ENCODE assay signal across 33 cellular contexts in genomic region chr5:92874790-92875189, GRCh38.
"Had no signal": no experiment of that assay in that cellular context is flagged by ENCODE, and none has a peak within 500 bp of the region (broad histone marks: within the 10 kb centered on the region; RNA-seq: fewer than 3 reads in every experiment).

No MANE protein-coding gene starts in this region.

- H3K4me3 Mint-ChIP-seq: activated CD4-positive, alpha-beta memory T cell treated with anti-CD3 and anti-CD28 coated beads for 36 hours; activated CD4-positive, alpha-beta T cell treated with anti-CD3 and anti-CD28 coated beads for 36 hours; activated CD4-positive, alpha-beta T cell treated with anti-CD3 and anti-CD28 coated beads, Interleukin-2, amount 10 ng/mL, durations not matched to agents 24 days and 14 days; activated CD8-positive, alpha-beta memory T cell treated with anti-CD3 and anti-CD28 coated beads, Interleukin-2, amount 10 ng/mL, durations not matched to agents 7 days and 5 days; activated CD8-positive, alpha-beta T cell treated with anti-CD3 and anti-CD28 coated beads, Interleukin-2, amount 10 ng/mL, durations not matched to agents 7 days and 5 days; activated naive CD4-positive, alpha-beta T cell treated with anti-CD3 and anti-CD28 coated beads, Interleukin-2, amount 10 ng/mL, durations not matched to agents 7 days and 5 days; activated naive CD8-positive, alpha-beta T cell treated with anti-CD3 and anti-CD28 coated beads, Interleukin-2, amount 10 ng/mL, durations not matched to agents 7 days and 5 days; activated T-cell treated with anti-CD3 and anti-CD28 coated beads, Interleukin-2, amount 50 U/mL, for 72 hours; central memory CD8-positive, alpha-beta T cell; dendritic cell treated with granulocyte-macrophage colony-stimulating factor and Interleukin-4, amounts not matched to agents 40 ng/mL and 50 ng/mL, for 4 days; endodermal cell had no signal

- DNase-seq: activated CD4-positive, alpha-beta memory T cell treated with anti-CD3 and anti-CD28 coated beads for 36 hours; activated CD4-positive, alpha-beta T cell treated with anti-CD3 and anti-CD28 coated beads for 36 hours; activated CD4-positive, alpha-beta T cell treated with anti-CD3 and anti-CD28 coated beads, Interleukin-2, amount 10 ng/mL, durations not matched to agents 24 days and 14 days; activated CD4-positive, CD25-positive, alpha-beta regulatory T cell; activated CD4-positive, CD25-positive, alpha-beta regulatory T cell treated with anti-CD3 and anti-CD28 coated beads, Interleukin-2, amount 50 U/mL, for 72 hours; activated CD8-positive, alpha-beta memory T cell treated with anti-CD3 and anti-CD28 coated beads, Interleukin-2, amount 10 ng/mL, durations not matched to agents 7 days and 5 days; activated CD8-positive, alpha-beta memory T cell treated with anti-CD3 and anti-CD28 coated beads, Interleukin-2, amount 50 U/mL, for 4 hours; activated CD8-positive, alpha-beta T cell treated with anti-CD3 and anti-CD28 coated beads, Interleukin-2, amount 10 ng/mL, durations not matched to agents 7 days and 5 days; activated gamma-delta T cell; activated naive CD4-positive, alpha-beta T cell; activated naive CD4-positive, alpha-beta T cell treated with anti-CD3 and anti-CD28 coated beads, Interleukin-2, amount 10 ng/mL, durations not matched to agents 7 days and 5 days; activated naive CD8-positive, alpha-beta T cell treated with anti-CD3 and anti-CD28 coated beads, Interleukin-2, amount 10 ng/mL, durations not matched to agents 7 days and 5 days; activated T-cell treated with anti-CD3 and anti-CD28 coated beads, Interleukin-2, amount 50 U/mL, for 1 hour; activated T-cell treated with anti-CD3 and anti-CD28 coated beads, Interleukin-2, amount 50 U/mL, for 72 hours; amniotic stem cell; anterior cingulate cortex; brain microvascular endothelial cell; dorsolateral prefrontal cortex; effector memory CD4-positive, alpha-beta T cell; endodermal cell; erythroblast; foreskin keratinocyte; gastrocnemius medialis; glutamatergic neuron; T-helper 2 cell had no signal

- H3K4me1 ChIP-seq: esophagus muscularis mucosa, foreskin keratinocyte, gastrocnemius medialis, heart left ventricle had no signal

- H3K27ac ChIP-seq: brain microvascular endothelial cell, coronary artery, dorsolateral prefrontal cortex, esophagus muscularis mucosa, foreskin keratinocyte, gastrocnemius medialis, heart left ventricle had no signal

- H3K4me1 Mint-ChIP-seq: activated CD4-positive, alpha-beta T cell treated with anti-CD3 and anti-CD28 coated beads for 36 hours; activated CD4-positive, alpha-beta T cell treated with anti-CD3 and anti-CD28 coated beads, Interleukin-2, amount 10 ng/mL, durations not matched to agents 24 days and 14 days; activated CD8-positive, alpha-beta memory T cell treated with anti-CD3 and anti-CD28 coated beads, Interleukin-2, amount 10 ng/mL, durations not matched to agents 7 days and 5 days; activated naive CD4-positive, alpha-beta T cell treated with anti-CD3 and anti-CD28 coated beads, Interleukin-2, amount 10 ng/mL, durations not matched to agents 7 days and 5 days; activated naive CD8-positive, alpha-beta T cell treated with anti-CD3 and anti-CD28 coated beads, Interleukin-2, amount 10 ng/mL, durations not matched to agents 7 days and 5 days; central memory CD8-positive, alpha-beta T cell; endodermal cell had no signal

- H3K27me3 Mint-ChIP-seq: activated CD4-positive, alpha-beta memory T cell treated with anti-CD3 and anti-CD28 coated beads for 36 hours; activated CD4-positive, alpha-beta T cell treated with anti-CD3 and anti-CD28 coated beads for 36 hours; activated CD4-positive, alpha-beta T cell treated with anti-CD3 and anti-CD28 coated beads, Interleukin-2, amount 10 ng/mL, durations not matched to agents 24 days and 14 days; activated CD8-positive, alpha-beta memory T cell treated with anti-CD3 and anti-CD28 coated beads, Interleukin-2, amount 10 ng/mL, durations not matched to agents 7 days and 5 days; activated naive CD4-positive, alpha-beta T cell treated with anti-CD3 and anti-CD28 coated beads, Interleukin-2, amount 10 ng/mL, durations not matched to agents 7 days and 5 days; activated naive CD8-positive, alpha-beta T cell treated with anti-CD3 and anti-CD28 coated beads, Interleukin-2, amount 10 ng/mL, durations not matched to agents 7 days and 5 days; central memory CD8-positive, alpha-beta T cell; dendritic cell treated with granulocyte-macrophage colony-stimulating factor and Interleukin-4, amounts not matched to agents 40 ng/mL and 50 ng/mL, for 4 days had no signal

- FAIRE-seq: astrocyte, bronchial epithelial cell had no signal

- H3K27me3 ChIP-seq: brain microvascular endothelial cell, dorsolateral prefrontal cortex, esophagus muscularis mucosa, foreskin keratinocyte, gastrocnemius medialis, heart left ventricle had no signal

- H3K4me3 ChIP-seq: coronary artery, dorsolateral prefrontal cortex, esophagus muscularis mucosa, gastrocnemius medialis, heart left ventricle had no signal

- H3K27ac Mint-ChIP-seq: activated CD4-positive, alpha-beta memory T cell treated with anti-CD3 and anti-CD28 coated beads for 36 hours; activated CD4-positive, alpha-beta T cell treated with anti-CD3 and anti-CD28 coated beads for 36 hours; activated CD4-positive, alpha-beta T cell treated with anti-CD3 and anti-CD28 coated beads, Interleukin-2, amount 10 ng/mL, durations not matched to agents 24 days and 14 days; activated CD8-positive, alpha-beta memory T cell treated with anti-CD3 and anti-CD28 coated beads, Interleukin-2, amount 10 ng/mL, durations not matched to agents 7 days and 5 days; activated CD8-positive, alpha-beta T cell treated with anti-CD3 and anti-CD28 coated beads, Interleukin-2, amount 10 ng/mL, durations not matched to agents 7 days and 5 days; activated naive CD4-positive, alpha-beta T cell treated with anti-CD3 and anti-CD28 coated beads, Interleukin-2, amount 10 ng/mL, durations not matched to agents 7 days and 5 days; activated naive CD4-positive, alpha-beta T cell treated with anti-CD3 and anti-CD28 coated beads, Interleukin-2, amount 50 U/mL, for 72 hours; activated naive CD8-positive, alpha-beta T cell treated with anti-CD3 and anti-CD28 coated beads, Interleukin-2, amount 10 ng/mL, durations not matched to agents 7 days and 5 days; activated T-cell treated with anti-CD3 and anti-CD28 coated beads, Interleukin-2, amount 50 U/mL, for 72 hours; dendritic cell treated with granulocyte-macrophage colony-stimulating factor and Interleukin-4, amounts not matched to agents 40 ng/mL and 50 ng/mL, for 4 days; endodermal cell had no signal

- H3K36me3 ChIP-seq: brain microvascular endothelial cell, esophagus muscularis mucosa, gastrocnemius medialis, heart left ventricle had no signal

- H3K36me3 Mint-ChIP-seq: activated CD4-positive, alpha-beta memory T cell treated with anti-CD3 and anti-CD28 coated beads for 36 hours; activated CD8-positive, alpha-beta memory T cell treated with anti-CD3 and anti-CD28 coated beads, Interleukin-2, amount 10 ng/mL, durations not matched to agents 7 days and 5 days; activated naive CD4-positive, alpha-beta T cell treated with anti-CD3 and anti-CD28 coated beads, Interleukin-2, amount 10 ng/mL, durations not matched to agents 7 days and 5 days; activated naive CD8-positive, alpha-beta T cell treated with anti-CD3 and anti-CD28 coated beads, Interleukin-2, amount 10 ng/mL, durations not matched to agents 7 days and 5 days had no signal
